Comparison of ENCODE assay signal across 33 cellular contexts in genomic region chr7:45911311-45911710, GRCh38. TPM values are rescaled to one million over a fixed set of nuclear protein-coding genes. Genes with fewer than 3 reads are reported as not detected.
A peak's percentile ranks its signal among the peaks of the same experiment; 100 is the strongest.
DNase-seq lines count a peak whose midpoint lies in the region; ATAC-seq, FAIRE-seq and TF ChIP-seq lines count a peak whose summit lies in the region.
"Had no signal": no experiment of that assay in that cellular context is flagged by ENCODE, and none has a peak within 500 bp of the region (broad histone marks: within the 10 kb centered on the region; RNA-seq: fewer than 3 reads in every experiment).

No MANE protein-coding gene starts in this region.

- TF ChIP-seq EP300 in A549 (IDR thresholded peaks at IDR 0.05), result no peak

- no peak for TF ChIP-seq RAD21 in A549 (conservative IDR thresholded peaks at IDR 0.05 in 1 of 2, IDR thresholded peaks at IDR 0.05 in 1 of 2)

- ATAC-seq in A549, result peak; percentile 13 to 54; a peak in 5 of 6 replicates
- ATAC-seq in foreskin keratinocyte, result peak; percentile 23
- ATAC-seq in activated CD4-positive, CD25-positive, alpha-beta regulatory T cell treated with anti-CD3 and anti-CD28 coated beads, Interleukin-2, amount 50 U/mL, for 24 hours, result no peak
- ATAC-seq: K562, PC-3, Right ventricle myocardium inferior, SK-N-SH treated with all-trans-retinoic acid at 6 μM for 48 hours had no signal

- no peak for TF ChIP-seq CTCF in A549 (IDR thresholded peaks at IDR 0.05)
- no peak for TF ChIP-seq CTCF in chondrocyte (IDR thresholded peaks at IDR 0.05)
- no peak for TF ChIP-seq CTCF in foreskin keratinocyte (conservative IDR thresholded peaks at IDR 0.05)
- no peak for TF ChIP-seq CTCF in coronary artery (IDR thresholded peaks at IDR 0.05)

- H3K4me1 ChIP-seq in A549 (no peaks in the 10 kb centered on the region), foreskin keratinocyte (no peaks in the 10 kb centered on the region)
- H3K4me1 ChIP-seq: SJCRH30 had no signal

- no peaks in the 10 kb centered on the region for H3K9me3 ChIP-seq in A549
- H3K9me3 ChIP-seq: SJCRH30 had no signal

- intact Hi-C loops in head of caudate nucleus (cut with DNase I), result loop anchor here (10.0 kb wide), 1 partner anchor 1273 kb away; no protein-coding TSS in a partner anchor

- H3K27ac ChIP-seq in A549 (no peak overlapping the region), foreskin keratinocyte (no peak overlapping the region), coronary artery (no peak overlapping the region)
- H3K27ac ChIP-seq: SJCRH30 had no signal

- DNase-seq in A549 (ENCODE audit: low read depth in 1 of 2, low spot score in 1 of 2) (no peak), GM04504 (ENCODE audit: low read depth) (peak; percentile 60), chondrocyte (ENCODE audit: low spot score) (no peak), foreskin keratinocyte (no peak), head of caudate nucleus (no peak), NCI-H1048 (lab: John Stamatoyannopoulos, UW) (no peak), coronary artery (ENCODE audit: low spot score) (no peak)
- DNase-seq: C1 segment of cervical spinal cord; CD4-positive, alpha-beta memory T cell; COR-L47; DMS53; H7; Kasumi-1; NCI-H1105; NCI-H146; NCI-H2029; NCI-H446 treated with DMSO at 0.1 percent for 48 hours; NCI-H526; NCI-H82; NK-92 treated with Interleukin-12 subunit alpha and Interleukin-12 subunit beta, amount 100 ng/mL, for 24 hours; PC-3; SJCRH30 had no signal

- no peak overlapping the region for H3K4me3 Mint-ChIP-seq in chondrocyte (ENCODE audit: unreplicated experiment)
- H3K4me3 Mint-ChIP-seq: CD4-positive, alpha-beta memory T cell had no signal

- TF ChIP-seq POLR2A in A549 (IDR thresholded peaks at IDR 0.05; ENCODE audit: low read length), result no peak

- peak overlapping the region; percentile 18 for H3K27ac Mint-ChIP-seq in chondrocyte (ENCODE audit: unreplicated experiment)
- H3K27ac Mint-ChIP-seq: CD4-positive, alpha-beta memory T cell had no signal

- no peak overlapping the region for H3K4me2 ChIP-seq in A549

- WGBS in A549 (ENCODE audit: missing lambda C conversion rate), result 86% methylated on average over 9 of the region's 9 CpGs

- H3K4me1 Mint-ChIP-seq in chondrocyte (ENCODE audit: low read depth), result peaks cover 11% of the 10 kb centered on the region

- no peak for FAIRE-seq in A549 (lab: Jason Lieb, UNC)
- FAIRE-seq: G401.6, GM12891, K562 had no signal

- CTCF ChIA-PET in A549 (lab: Yijun Ruan, JAX), result interaction anchor here (1.5 kb wide), 1 partner anchor 11 kb away, joined by 10 read pairs; the partner anchor contains the start of gene IGFBP3

- POLR2A ChIA-PET in A549 (lab: Yijun Ruan, JAX), result interaction anchor here (1.0 kb wide), 1 partner anchor 9 kb away, joined by 3 read pairs; the partner anchor contains the start of gene IGFBP3

- H3K27me3 Mint-ChIP-seq in chondrocyte (ENCODE audit: low read depth), result no peaks in the 10 kb centered on the region

- H3K9me3 Mint-ChIP-seq in chondrocyte (ENCODE audit: low read depth), result peaks cover 11% of the 10 kb centered on the region
- H3K9me3 Mint-ChIP-seq: CD4-positive, alpha-beta memory T cell had no signal

- peaks cover 36% of the 10 kb centered on the region for H3K36me3 Mint-ChIP-seq in chondrocyte (ENCODE audit: low read depth)

- H3K4me3 ChIP-seq in A549 (no peak overlapping the region), coronary artery (no peak overlapping the region)
- H3K4me3 ChIP-seq: K562, SJCRH30 had no signal

- H3K27me3 ChIP-seq in foreskin keratinocyte, result peaks cover 28% of the 10 kb centered on the region
- H3K27me3 ChIP-seq: SJCRH30 had no signal

TF ChIP-seq in A549, 52 proteins besides CTCF, POLR2A, EP300 and RAD21:
- TF ChIP-seq EHMT2 (IDR thresholded peaks at IDR 0.05; ENCODE audit: low read depth) (no peak), ESRRA (IDR thresholded peaks at IDR 0.05; ENCODE audit: borderline replicate concordance, low read length) (no peak), POLR2AphosphoS2 (conservative IDR thresholded peaks at IDR 0.05; ENCODE audit: low read length) (peak; percentile 71; the same call in 1 of the 2 replicates), KDM1A (IDR thresholded peaks at IDR 0.05; ENCODE audit: low read depth) (no peak), EHF (CRISPR knock-in tag; IDR thresholded peaks at IDR 0.05) (no peak)
TF ChIP-seq in A549: peak in this region for 1.

RNA-seq across cellular contexts. Expression of gene IGFBP3, which starts 9.8 kb away (rescaled TPM):
- polyA plus RNA-seq in A549 (2011; rRNA removed), result 291 and 316 TPM in 2 replicates
- polyA plus RNA-seq in A549 (2012; cell fraction: cytosol; rRNA removed), result 154 and 218 TPM in 2 replicates
- polyA plus RNA-seq in A549 (2012; cell fraction: nucleus; rRNA removed), result 290 and 454 TPM in 2 replicates
- polyA plus RNA-seq in A549 (2017; fragmentation: RNase III; extraction: RNeasy Plus Mini Kit Qiagen cat#74134 plus additional on column Dnase treatment), result 153 to 187 TPM (median 159 TPM) in 3 replicates
- polyA minus RNA-seq in A549 (2011; rRNA and poly(A)+ RNA removed), result 147 and 182 TPM in 2 replicates
- total RNA-seq in chondrocyte, result 1,747 to 1,749 TPM (median 1,748 TPM) in 3 replicates
- 0.58 and 0.63 TPM in 2 replicates for total RNA-seq in foreskin keratinocyte
- 0.58 and 0.64 TPM in 2 replicates for polyA plus RNA-seq in foreskin keratinocyte
- total RNA-seq: HT1080, SJCRH30 had no signal

RNA-seq across cellular contexts. Expression of gene IGFBP1, which starts 23.0 kb away (rescaled TPM):
- polyA plus RNA-seq in A549 (2011; rRNA removed) (8.4 and 16.9 TPM in 2 replicates), A549 (2017; fragmentation: RNase III; extraction: RNeasy Plus Mini Kit Qiagen cat#74134 plus additional on column Dnase treatment) (2.7 to 4.4 TPM (median 4.2 TPM) in 3 replicates), foreskin keratinocyte (not detected in 2 replicates)
- 3.7 and 5.8 TPM in 2 replicates for polyA plus RNA-seq in A549 (2012; cell fraction: cytosol; rRNA removed)
- polyA plus RNA-seq in A549 (2012; cell fraction: nucleus; rRNA removed), result 12.8 and 23.6 TPM in 2 replicates
- polyA minus RNA-seq in A549 (2011; rRNA and poly(A)+ RNA removed), result 1.7 and 2.1 TPM in 2 replicates
- total RNA-seq in chondrocyte (0.30 to 1.7 TPM (median 0.62 TPM) in 3 replicates), foreskin keratinocyte (not detected in 2 replicates)
- total RNA-seq: CD4-positive, alpha-beta memory T cell; H7; K562; Right ventricle myocardium inferior; SJCRH30 had no signal
- polyA plus RNA-seq: CD4-positive, alpha-beta memory T cell; K562 had no signal

RNA-seq across cellular contexts. Expression of gene CCDC201, which starts 38.4 kb away (rescaled TPM):
- polyA plus RNA-seq in A549 (2011; rRNA removed) (0.03 TPM in 1 of 2 replicates, not detected in the other), A549 (2017; fragmentation: RNase III; extraction: RNeasy Plus Mini Kit Qiagen cat#74134 plus additional on column Dnase treatment) (not detected in 3 replicates), foreskin keratinocyte (not detected in 2 replicates)
- polyA plus RNA-seq in A549 (2012; cell fraction: cytosol; rRNA removed), result not detected in 2 replicates
- not detected in 2 replicates for polyA plus RNA-seq in A549 (2012; cell fraction: nucleus; rRNA removed)
- polyA minus RNA-seq in A549 (2011; rRNA and poly(A)+ RNA removed), result not detected in 2 replicates
- total RNA-seq in chondrocyte (not detected in 3 replicates), foreskin keratinocyte (not detected in 2 replicates)
- total RNA-seq: A172; CD4-positive, alpha-beta memory T cell; Daoy; H7; HT1080; K562; M059J; Right ventricle myocardium inferior; SJCRH30 had no signal
- polyA plus RNA-seq: AG04450; CD4-positive, alpha-beta memory T cell; K562 had no signal

Comparison
In these comparisons a context has a peak if more than half of its experiments do, and no peak if none do; other contexts are left out.
1. ATAC-seq: peak in A549 (2 of 2) and foreskin keratinocyte (single experiment); none in activated CD4-positive, CD25-positive, alpha-beta regulatory T cell treated with anti-CD3 and anti-CD28 coated beads, Interleukin-2, amount 50 U/mL, for 24 hours (0 of 2).
2. RNA of gene IGFBP3, which starts 9.8 kb away (total RNA-seq): 1,747 to 1,749 TPM in chondrocyte; 0.58 to 0.63 TPM in foreskin keratinocyte; every median in the first group is over 1,000 times any median in the second.